In the genomic region with DNA sequence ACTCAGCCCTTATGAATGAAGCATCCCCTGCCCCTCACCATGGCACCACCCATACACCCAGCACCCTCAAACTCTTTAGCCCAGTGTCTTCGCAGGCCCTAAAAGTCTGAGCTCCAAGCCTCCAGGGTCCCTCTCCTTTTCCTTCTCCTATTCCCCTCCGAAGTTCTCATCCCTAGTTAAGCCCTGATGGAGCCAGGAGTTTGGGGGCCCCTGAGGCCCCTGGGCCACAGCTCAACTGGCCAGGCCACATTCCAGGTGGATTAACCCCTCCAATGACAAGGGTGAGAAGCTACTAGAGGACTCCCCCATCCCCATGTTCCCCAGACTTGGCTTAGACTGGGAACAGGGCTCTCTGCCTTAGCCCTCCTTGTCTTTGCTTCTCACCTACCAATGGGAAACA, we compare ENCODE assay signal across 12 cellular contexts. TPM values are rescaled to one million over a fixed set of nuclear protein-coding genes. Genes with fewer than 3 reads are reported as not detected.
DNase-seq lines count a peak whose midpoint lies in the region; ATAC-seq and TF ChIP-seq lines count a peak whose summit lies in the region.
"Had no signal": no experiment of that assay in that cellular context is flagged by ENCODE, and none has a peak within 500 bp of the region (broad histone marks: within the 10 kb centered on the region; RNA-seq: fewer than 3 reads in every experiment).

No MANE protein-coding gene starts in this region.

- intact Hi-C loops in activated CD8-positive, alpha-beta T cell treated with anti-CD3 and anti-CD28 coated beads for 36 hours (cut with micrococcal nuclease): no loop called here
- intact Hi-C loops in spleen (cut with DNase I; ENCODE audit: low total_unique reads): no loop called here

- no peak overlapping the region for H3K4me3 ChIP-seq in SK-N-SH (ENCODE audit: low read depth in 2 of 2, low read length in 1 of 2)
- H3K4me3 ChIP-seq in hepatocyte: no peak overlapping the region
- H3K4me3 ChIP-seq in spleen: no peak overlapping the region
- H3K4me3 ChIP-seq: right lobe of liver had no signal

- no peaks in the 10 kb centered on the region for H3K27me3 Mint-ChIP-seq in activated CD8-positive, alpha-beta T cell treated with anti-CD3 and anti-CD28 coated beads for 36 hours
- no peaks in the 10 kb centered on the region for H3K27me3 Mint-ChIP-seq in activated CD8-positive, alpha-beta memory T cell treated with anti-CD3 and anti-CD28 coated beads, Interleukin-2, amount 10 ng/mL, durations not matched to agents 7 days and 5 days

- no peak for TF ChIP-seq POLR2A in spleen (IDR thresholded peaks at IDR 0.05)

- TF ChIP-seq CTCF in SK-N-SH (IDR thresholded peaks at IDR 0.05) (no peak), hepatocyte (IDR thresholded peaks at IDR 0.05; ENCODE audit: poor library complexity) (no peak), spleen (IDR thresholded peaks at IDR 0.05 in 8 of 11, conservative IDR thresholded peaks at IDR 0.05 in 3 of 11) (no peak)
- no peak for TF ChIP-seq CTCF in activated CD8-positive, alpha-beta T cell treated with anti-CD3 and anti-CD28 coated beads for 36 hours (IDR thresholded peaks at IDR 0.05)

- H3K4me1 Mint-ChIP-seq in activated CD8-positive, alpha-beta T cell treated with anti-CD3 and anti-CD28 coated beads for 36 hours (ENCODE audit: low read depth): peaks cover 68% of the 10 kb centered on the region
- peaks cover 34% of the 10 kb centered on the region for H3K4me1 Mint-ChIP-seq in activated CD8-positive, alpha-beta memory T cell treated with anti-CD3 and anti-CD28 coated beads, Interleukin-2, amount 10 ng/mL, durations not matched to agents 7 days and 5 days

- H3K4me2 ChIP-seq in SK-N-SH (peak overlapping the region; percentile 91; the same call in 1 of the 2 replicates), hepatocyte (peak overlapping the region; percentile 94)

- H4K20me1 ChIP-seq in SK-N-SH (ENCODE audit: insufficient read depth): no peaks in the 10 kb centered on the region
- no peaks in the 10 kb centered on the region for H4K20me1 ChIP-seq in hepatocyte (ENCODE audit: insufficient read depth, poor library complexity, severe bottlenecking)

- peaks cover 0 to 8% of the 10 kb centered on the region in 2 experiments for H3K36me3 ChIP-seq in SK-N-SH (replicated peaks in 1 of 2; ENCODE audit: control insufficient read depth in 1 of 2, insufficient read depth in 2 of 2, low read length in 1 of 2)
- no peaks in the 10 kb centered on the region for H3K36me3 ChIP-seq in hepatocyte (replicated peaks; ENCODE audit: insufficient read depth, low read depth)
- H3K36me3 ChIP-seq in spleen: no peaks in the 10 kb centered on the region
- H3K36me3 ChIP-seq: right lobe of liver had no signal

- H3K4me1 ChIP-seq in SK-N-SH (ENCODE audit: control insufficient read depth in 1 of 2, insufficient read depth in 2 of 2, low read depth in 1 of 2, low read length in 1 of 2) (peaks cover 43 to 52% of the 10 kb centered on the region in 2 experiments; a peak in 3 of 4 replicates), hepatocyte (ENCODE audit: insufficient read depth) (peaks cover 40% of the 10 kb centered on the region), spleen (peaks cover 17 to 48% (median 33%) of the 10 kb centered on the region in 6 donors)

- no peaks in the 10 kb centered on the region for H3K9me3 Mint-ChIP-seq in activated CD8-positive, alpha-beta T cell treated with anti-CD3 and anti-CD28 coated beads for 36 hours
- no peaks in the 10 kb centered on the region for H3K9me3 Mint-ChIP-seq in activated CD8-positive, alpha-beta memory T cell treated with anti-CD3 and anti-CD28 coated beads, Interleukin-2, amount 10 ng/mL, durations not matched to agents 7 days and 5 days (ENCODE audit: low read depth)

- CTCF ChIA-PET in SK-N-SH (lab: Yijun Ruan, JAX): interaction anchor here (1.4 to 1.6 kb wide), 4 partner anchors 10 to 22 kb away, joined by 3 to 5 read pairs (median 4); a partner anchor contains a TSS
- CTCF ChIA-PET in activated CD8-positive, alpha-beta T cell treated with anti-CD3 and anti-CD28 coated beads for 36 hours (lab: Charles Lee): interaction anchor here (0.9 to 1.1 kb wide), 3 partner anchors 15 to 66 kb away, joined by 3 to 6 read pairs (median 3); a partner anchor contains a TSS
- CTCF ChIA-PET in activated CD8-positive, alpha-beta memory T cell treated with anti-CD3 and anti-CD28 coated beads, Interleukin-2, amount 10 ng/mL, durations not matched to agents 7 days and 5 days (lab: Charles Lee): interaction anchor here (0.8 to 1.3 kb wide), 4 partner anchors 10 to 92 kb away, joined by 3 to 5 read pairs (median 4); a partner anchor contains a TSS

- H3K79me2 ChIP-seq in SK-N-SH (ENCODE audit: insufficient read depth): peaks cover 5% of the 10 kb centered on the region; the same call in 1 of the 2 replicates
- H3K79me2 ChIP-seq in hepatocyte: peaks cover 11% of the 10 kb centered on the region

- peaks cover 2% of the 10 kb centered on the region for H3K36me3 Mint-ChIP-seq in activated CD8-positive, alpha-beta T cell treated with anti-CD3 and anti-CD28 coated beads for 36 hours (ENCODE audit: low read depth)
- no peaks in the 10 kb centered on the region for H3K36me3 Mint-ChIP-seq in activated CD8-positive, alpha-beta memory T cell treated with anti-CD3 and anti-CD28 coated beads, Interleukin-2, amount 10 ng/mL, durations not matched to agents 7 days and 5 days

- H2AFZ ChIP-seq in SK-N-SH (ENCODE audit: low read depth): no peak overlapping the region
- no peak overlapping the region for H2AFZ ChIP-seq in hepatocyte

- no peak for TF ChIP-seq EP300 in SK-N-SH (IDR thresholded peaks at IDR 0.05; ENCODE audit: borderline replicate concordance in 1 of 2, low read depth in 1 of 2, low read length in 1 of 2)

- H3K9me2 ChIP-seq in SK-N-SH: no peaks in the 10 kb centered on the region
- no peaks in the 10 kb centered on the region for H3K9me2 ChIP-seq in hepatocyte (replicated peaks; ENCODE audit: insufficient read depth)

- POLR2A ChIA-PET in SK-N-SH (lab: Yijun Ruan, JAX): no interaction called here
- POLR2A ChIA-PET in activated CD8-positive, alpha-beta T cell treated with anti-CD3 and anti-CD28 coated beads for 36 hours (lab: Charles Lee): interaction anchor here (1.0 to 2.2 kb wide), 5 partner anchors 10 to 28 kb away, joined by 3 to 13 read pairs (median 4); a partner anchor contains a TSS

- no peak overlapping the region for H3K4me3 Mint-ChIP-seq in activated CD8-positive, alpha-beta T cell treated with anti-CD3 and anti-CD28 coated beads for 36 hours
- no peak overlapping the region for H3K4me3 Mint-ChIP-seq in activated CD8-positive, alpha-beta memory T cell treated with anti-CD3 and anti-CD28 coated beads, Interleukin-2, amount 10 ng/mL, durations not matched to agents 7 days and 5 days

- 84% methylated on average over 2 of the region's 2 CpGs for WGBS in SK-N-SH (ENCODE audit: low lambda C conversion rate)
- 65% methylated on average over 2 of the region's 2 CpGs for WGBS in hepatocyte (ENCODE audit: low lambda C conversion rate, missing lambda C conversion rate)
- 88 to 97% (median 91%) methylated on average over 2 of the region's 2 CpGs for WGBS in spleen, 5 donors

- H3F3A ChIP-seq in SK-N-SH (replicated peaks; ENCODE audit: insufficient read depth): peaks cover 9% of the 10 kb centered on the region

- ATAC-seq in SK-N-SH treated with all-trans-retinoic acid at 6 μM for 48 hours: no peak
- no peak for ATAC-seq in activated CD8-positive, alpha-beta T cell treated with anti-CD3 and anti-CD28 coated beads for 36 hours
- ATAC-seq in activated CD8-positive, alpha-beta memory T cell treated with anti-CD3 and anti-CD28 coated beads, Interleukin-2, amount 10 ng/mL, durations not matched to agents 7 days and 5 days: no peak

- H3K27ac Mint-ChIP-seq in activated CD8-positive, alpha-beta T cell treated with anti-CD3 and anti-CD28 coated beads for 36 hours: peak overlapping the region; percentile 18
- no peak overlapping the region for H3K27ac Mint-ChIP-seq in activated CD8-positive, alpha-beta memory T cell treated with anti-CD3 and anti-CD28 coated beads, Interleukin-2, amount 10 ng/mL, durations not matched to agents 7 days and 5 days

- H3K27ac ChIP-seq in SK-N-SH (ENCODE audit: low read depth in 2 of 2, low read length in 1 of 2) (no peak overlapping the region), hepatocyte (peak overlapping the region; percentile 92), spleen (peak overlapping the region in 1 of 8 donors; percentile 4)
- H3K27ac ChIP-seq: right lobe of liver had no signal

- no peaks in the 10 kb centered on the region for H3K9me3 ChIP-seq in SK-N-SH
- H3K9me3 ChIP-seq in hepatocyte (ENCODE audit: low read depth): no peaks in the 10 kb centered on the region
- no peaks in the 10 kb centered on the region for H3K9me3 ChIP-seq in spleen
- H3K9me3 ChIP-seq: right lobe of liver had no signal

- no peak overlapping the region for H3K9ac ChIP-seq in SK-N-SH

- DNase-seq in SK-N-SH: no peak
- DNase-seq in activated CD8-positive, alpha-beta T cell treated with anti-CD3 and anti-CD28 coated beads for 36 hours: no peak
- no peak for DNase-seq in hepatocyte (ENCODE audit: low spot score)
- DNase-seq in spleen: peak; percentile 29
- DNase-seq in T-helper 2 cell: no peak
- DNase-seq in AG08396 (ENCODE audit: low spot score): no peak
- DNase-seq in activated CD8-positive, alpha-beta memory T cell treated with anti-CD3 and anti-CD28 coated beads, Interleukin-2, amount 10 ng/mL, durations not matched to agents 7 days and 5 days: no peak
- DNase-seq: 8988T; activated naive CD4-positive, alpha-beta T cell; NCI-H1092 treated with DMSO at 0.1 percent for 48 hours had no signal

- no peak for TF ChIP-seq RAD21 in SK-N-SH (IDR thresholded peaks at IDR 0.05; ENCODE audit: low read length)

- H3K27me3 ChIP-seq in SK-N-SH (ENCODE audit: insufficient read depth): no peaks in the 10 kb centered on the region
- H3K27me3 ChIP-seq in hepatocyte: no peaks in the 10 kb centered on the region
- peaks cover 0 to 32% (median 0%) of the 10 kb centered on the region in 7 donors for H3K27me3 ChIP-seq in spleen (replicated peaks in 1 of 7)
- H3K27me3 ChIP-seq: right lobe of liver had no signal

RNA-seq across cellular contexts. Expression of a gene that starts 2.6 kb away (rescaled TPM):
- polyA plus RNA-seq in SK-N-SH (2012; rRNA removed) (35.0 and 36.6 TPM in 2 replicates), hepatocyte (24.7 and 28.1 TPM in 2 replicates), spleen (10 to 100 TPM in 1 of 3 donors, 1 to 10 TPM in 2; 4.6 to 10.1 (median 4.9) TPM)
- 20.6 and 30.6 TPM in 2 replicates for polyA plus RNA-seq in SK-N-SH (2012; cell fraction: cytosol; rRNA removed)
- 67.2 and 75.5 TPM in 2 replicates for polyA plus RNA-seq in SK-N-SH (2012; cell fraction: nucleus; rRNA removed)
- total RNA-seq in activated CD8-positive, alpha-beta T cell treated with anti-CD3 and anti-CD28 coated beads for 36 hours: 10 to 100 TPM; 19.7 to 20.3 TPM
- total RNA-seq in hepatocyte (15.1 and 20.9 TPM in 2 replicates), spleen (10 to 100 TPM in 5 of 7 donors, 1 to 10 TPM in 2; 9.4 to 20.8 (median 14.4) TPM)
- 10 to 100 TPM; 29.4 to 38.8 TPM for total RNA-seq in activated CD8-positive, alpha-beta memory T cell treated with anti-CD3 and anti-CD28 coated beads, Interleukin-2, amount 10 ng/mL, durations not matched to agents 7 days and 5 days

RNA-seq across cellular contexts. Expression of a gene that starts 22.4 kb away (rescaled TPM):
- polyA plus RNA-seq in SK-N-SH (2012; rRNA removed) (0.25 and 0.31 TPM in 2 replicates), hepatocyte (1.0 TPM in 1 of 2 replicates, not detected in the other), spleen (10 to 100 TPM; 23.9 to 62.5 (median 46.5) TPM)
- polyA plus RNA-seq in SK-N-SH (2012; cell fraction: cytosol; rRNA removed): 0.03 and 0.16 TPM in 2 replicates
- 2.4 and 2.5 TPM in 2 replicates for polyA plus RNA-seq in SK-N-SH (2012; cell fraction: nucleus; rRNA removed)
- total RNA-seq in activated CD8-positive, alpha-beta T cell treated with anti-CD3 and anti-CD28 coated beads for 36 hours: 100 to 1,000 TPM; 121 to 137 TPM
- total RNA-seq in hepatocyte (0.23 TPM in 1 of 2 replicates, not detected in the other), spleen (10 to 100 TPM; 35.5 to 75.5 (median 62.2) TPM)
- 100 to 1,000 TPM; 567 to 729 TPM for total RNA-seq in activated CD8-positive, alpha-beta memory T cell treated with anti-CD3 and anti-CD28 coated beads, Interleukin-2, amount 10 ng/mL, durations not matched to agents 7 days and 5 days

RNA-seq across cellular contexts. Expression of a gene that starts 38.6 kb away (rescaled TPM):
- polyA plus RNA-seq in SK-N-SH (2012; rRNA removed) (6.9 and 8.6 TPM in 2 replicates), hepatocyte (4.4 and 5.8 TPM in 2 replicates), spleen (1 to 10 TPM in 1 of 3 donors, under 1 TPM in 2; 0.85 to 1.9 (median 0.93) TPM)
- polyA plus RNA-seq in SK-N-SH (2012; cell fraction: cytosol; rRNA removed): 2.3 and 4.0 TPM in 2 replicates
- 27.7 and 28.7 TPM in 2 replicates for polyA plus RNA-seq in SK-N-SH (2012; cell fraction: nucleus; rRNA removed)
- total RNA-seq in activated CD8-positive, alpha-beta T cell treated with anti-CD3 and anti-CD28 coated beads for 36 hours: 10 to 100 TPM; 62.1 to 63.4 TPM
- total RNA-seq in hepatocyte (7.6 and 9.0 TPM in 2 replicates), spleen (1 to 10 TPM; 1.7 to 7.2 (median 4.7) TPM)
- total RNA-seq in activated CD8-positive, alpha-beta memory T cell treated with anti-CD3 and anti-CD28 coated beads, Interleukin-2, amount 10 ng/mL, durations not matched to agents 7 days and 5 days: 100 to 1,000 TPM in 1 of 2 experiments, 10 to 100 TPM in 1; 99.0 to 137 TPM

RNA-seq across cellular contexts. Expression of a gene that starts 48.7 kb away (rescaled TPM):
- polyA plus RNA-seq in SK-N-SH (2012; rRNA removed) (32.2 and 45.4 TPM in 2 replicates), hepatocyte (14.3 and 15.7 TPM in 2 replicates), spleen (10 to 100 TPM; 17.9 to 36.3 (median 34.1) TPM)
- 3.9 and 5.2 TPM in 2 replicates for polyA plus RNA-seq in SK-N-SH (2012; cell fraction: cytosol; rRNA removed)
- polyA plus RNA-seq in SK-N-SH (2012; cell fraction: nucleus; rRNA removed): 305 and 362 TPM in 2 replicates
- 10 to 100 TPM; 13.8 to 18.6 TPM for total RNA-seq in activated CD8-positive, alpha-beta T cell treated with anti-CD3 and anti-CD28 coated beads for 36 hours
- total RNA-seq in hepatocyte (14.1 and 16.8 TPM in 2 replicates), spleen (10 to 100 TPM; 33.7 to 73.0 (median 39.7) TPM)
- total RNA-seq in activated CD8-positive, alpha-beta memory T cell treated with anti-CD3 and anti-CD28 coated beads, Interleukin-2, amount 10 ng/mL, durations not matched to agents 7 days and 5 days: 10 to 100 TPM; 19.6 to 28.1 TPM

RNA-seq across cellular contexts. Expression of a gene that starts 48.9 kb away (rescaled TPM):
- polyA plus RNA-seq in SK-N-SH (2012; rRNA removed): 14.6 and 21.8 TPM in 2 replicates
- polyA plus RNA-seq in SK-N-SH (2012; cell fraction: cytosol; rRNA removed): 7.9 and 10.3 TPM in 2 replicates
- 41.0 and 89.7 TPM in 2 replicates for polyA plus RNA-seq in SK-N-SH (2012; cell fraction: nucleus; rRNA removed)
- total RNA-seq in activated CD8-positive, alpha-beta T cell treated with anti-CD3 and anti-CD28 coated beads for 36 hours: 10 to 100 TPM; 31.3 to 35.9 TPM
- total RNA-seq in hepatocyte: 13.2 and 23.2 TPM in 2 replicates
- 4.4 and 4.6 TPM in 2 replicates for polyA plus RNA-seq in hepatocyte
- 10 to 100 TPM; 23.6 to 66.1 (median 45.1) TPM for total RNA-seq in spleen
- polyA plus RNA-seq in spleen: 10 to 100 TPM in 1 of 3 donors, 1 to 10 TPM in 2; 5.6 to 12.1 (median 7.5) TPM
- total RNA-seq in activated CD8-positive, alpha-beta memory T cell treated with anti-CD3 and anti-CD28 coated beads, Interleukin-2, amount 10 ng/mL, durations not matched to agents 7 days and 5 days: 10 to 100 TPM; 35.8 to 47.0 TPM

Comparison
In these comparisons a context has a peak if more than half of its experiments do, and no peak if none do; other contexts are left out.
1. RNA of a gene that starts 22.4 kb away (total RNA-seq): 567 to 729 TPM in activated CD8-positive, alpha-beta memory T cell treated with anti-CD3 and anti-CD28 coated beads, Interleukin-2, amount 10 ng/mL, durations not matched to agents 7 days and 5 days, 121 to 137 TPM in activated CD8-positive, alpha-beta T cell treated with anti-CD3 and anti-CD28 coated beads for 36 hours and 35.5 to 75.5 TPM in spleen; 0.23 TPM in hepatocyte; every median in the first group is over 10 times any median in the second.